In genomic region chr10:11611248-11612003, GRCh38 we compare ENCODE assay signal across 8 cellular contexts. TPM values are rescaled to one million over a fixed set of nuclear protein-coding genes. Genes with fewer than 3 reads are reported as not detected.
DNase-seq lines count a peak whose midpoint lies in the region; ATAC-seq lines count a peak whose summit lies in the region.

Gene USP6NL, minus strand, starts transcription at chr10:11611650. Its CDS starts 14,016 bp downstream, at chr10:11597634.

- no peak within 1 kb of the TSS for H3K27ac ChIP-seq in mesenchymal stem cell (ENCODE audit: low read length, poor library complexity, severe bottlenecking)

- H3K4me1 ChIP-seq in endocrine pancreas (ENCODE audit: control insufficient read depth, insufficient read depth, low read length) (peaks cover 3% of the 10 kb centered on the region), mesenchymal stem cell (ENCODE audit: control insufficient read depth, insufficient read depth, low read depth, low read length) (peaks cover 11% of the 10 kb centered on the region)

- no peak within 1 kb of the TSS for H2AK5ac ChIP-seq in mesenchymal stem cell (ENCODE audit: low read length, severe bottlenecking)

- peak within 1 kb of the TSS in 1 of 2 experiments; percentile 83 for H2BK12ac ChIP-seq in mesenchymal stem cell (ENCODE audit: low read length in 2 of 2)

- H4K8ac ChIP-seq in mesenchymal stem cell (ENCODE audit: low read length): peak within 1 kb of the TSS; percentile 98

- peak within 1 kb of the TSS; percentile 86 for H3K9ac ChIP-seq in endocrine pancreas (ENCODE audit: control insufficient read depth, insufficient read depth, low read length)
- peak within 1 kb of the TSS; percentile 87 for H3K9ac ChIP-seq in mesenchymal stem cell (ENCODE audit: low read length)

- peak within 1 kb of the TSS; percentile 71 to 82 for H3K4ac ChIP-seq in mesenchymal stem cell (ENCODE audit: low read depth in 1 of 2, low read length in 2 of 2)

- H3K36me3 ChIP-seq in endocrine pancreas (ENCODE audit: control insufficient read depth, insufficient read depth, low read length) (no peaks in the 10 kb centered on the region), mesenchymal stem cell (ENCODE audit: control insufficient read depth in 1 of 2, insufficient read depth in 2 of 2, low read depth in 1 of 2, low read length in 2 of 2) (no peaks in the 10 kb centered on the region)

- ATAC-seq in GM18909 (IDR thresholded peaks at IDR 0.05; ENCODE audit: poor library complexity, unreplicated experiment): peak; percentile 66
- peak; percentile 67 for ATAC-seq in HG03280 (IDR thresholded peaks at IDR 0.05; ENCODE audit: unreplicated experiment)

- peaks cover 9% of the 10 kb centered on the region for H3K79me1 ChIP-seq in mesenchymal stem cell (replicated peaks; ENCODE audit: low read length, poor library complexity, severe bottlenecking)

- H2AFZ ChIP-seq in mesenchymal stem cell (ENCODE audit: low read depth, low read length): peak within 1 kb of the TSS; percentile 98

- H3K18ac ChIP-seq in mesenchymal stem cell (ENCODE audit: low read depth in 1 of 2, low read length in 2 of 2): peak within 1 kb of the TSS; percentile 92 to 97

- H2BK15ac ChIP-seq in mesenchymal stem cell (ENCODE audit: low read depth, poor library complexity, severe bottlenecking): peak within 1 kb of the TSS; percentile 93

- peak within 1 kb of the TSS; percentile 90 for H2BK120ac ChIP-seq in mesenchymal stem cell (ENCODE audit: low read depth, low read length)

- H4K91ac ChIP-seq in mesenchymal stem cell (ENCODE audit: low read length): peak within 1 kb of the TSS; percentile 95

- H3K9me3 ChIP-seq in endocrine pancreas (ENCODE audit: control insufficient read depth, low read length): no peaks in the 10 kb centered on the region
- H3K9me3 ChIP-seq in mesenchymal stem cell (ENCODE audit: control insufficient read depth, low read length): no peaks in the 10 kb centered on the region

- H2BK5ac ChIP-seq in mesenchymal stem cell (ENCODE audit: low read depth, low read length, poor library complexity, severe bottlenecking): peak within 1 kb of the TSS; percentile 39

- H3K23ac ChIP-seq in mesenchymal stem cell (ENCODE audit: low read length in 2 of 2): peak within 1 kb of the TSS in 1 of 2 experiments; percentile 77

- H3K27me3 ChIP-seq in endocrine pancreas (ENCODE audit: control insufficient read depth, insufficient read depth, low read length) (no peaks in the 10 kb centered on the region), mesenchymal stem cell (ENCODE audit: control insufficient read depth in 1 of 2, insufficient read depth in 1 of 2, low read length in 2 of 2) (no peaks in the 10 kb centered on the region)

- H3K4me3 ChIP-seq in endocrine pancreas (ENCODE audit: control insufficient read depth, insufficient read depth, low read length): peak within 1 kb of the TSS; percentile 89
- H3K4me3 ChIP-seq in mesenchymal stem cell (ENCODE audit: insufficient read depth in 1 of 2, low read depth in 1 of 2, low read length in 2 of 2): peak within 1 kb of the TSS; percentile 93 to 94

- peak; percentile 84 for DNase-seq in Ammon's horn (ENCODE audit: low spot score)
- peak; percentile 90 for DNase-seq in NCI-H69 (lab: John Stamatoyannopoulos, UW)
- peak; percentile 24 to 35 (median 27) for DNase-seq in activated CD8-positive, alpha-beta memory T cell treated with anti-CD3 and anti-CD28 coated beads for 48 hours (ENCODE audit: low read depth in 2 of 3, low spot score in 2 of 3)
- DNase-seq in mesenchymal stem cell: peak; percentile 87
- DNase-seq in stimulated activated CD8-positive, alpha-beta memory T cell treated with anti-CD3 and anti-CD28 coated beads, Interleukin-12 subunit alpha, Interleukin-12 subunit beta, amount 100 ng/mL, for 4 hours (ENCODE audit: low read depth): peak; percentile 56

- peak within 1 kb of the TSS in 1 of 2 experiments; percentile 73 for H3K14ac ChIP-seq in mesenchymal stem cell (ENCODE audit: low read length in 2 of 2)

- H3K4me2 ChIP-seq in mesenchymal stem cell (ENCODE audit: low read length, poor library complexity, severe bottlenecking): peak within 1 kb of the TSS; percentile 88

- under 1% methylated on average over 79 of the region's 106 CpGs for WGBS in mesenchymal stem cell

RNA-seq across cellular contexts. Expression of gene USP6NL, which starts in this region (rescaled TPM):
- polyA plus RNA-seq in mesenchymal stem cell (2013, experiment 1 of 2): 14.0 TPM
- 14.2 TPM for polyA plus RNA-seq in mesenchymal stem cell (2013, experiment 2 of 2)

Comparison
In these comparisons a context has a peak if more than half of its experiments do, and no peak if none do; other contexts are left out.
1. DNase-seq: peak in every context shown above with its lines; median percentile 90 in NCI-H69; 87 in mesenchymal stem cell; 84 in Ammon's horn; 56 in stimulated activated CD8-positive, alpha-beta memory T cell treated with anti-CD3 and anti-CD28 coated beads, Interleukin-12 subunit alpha, Interleukin-12 subunit beta, amount 100 ng/mL, for 4 hours; 27 in activated CD8-positive, alpha-beta memory T cell treated with anti-CD3 and anti-CD28 coated beads for 48 hours.